1 cellular context compared by ENCODE assay signal in the genomic region with DNA sequence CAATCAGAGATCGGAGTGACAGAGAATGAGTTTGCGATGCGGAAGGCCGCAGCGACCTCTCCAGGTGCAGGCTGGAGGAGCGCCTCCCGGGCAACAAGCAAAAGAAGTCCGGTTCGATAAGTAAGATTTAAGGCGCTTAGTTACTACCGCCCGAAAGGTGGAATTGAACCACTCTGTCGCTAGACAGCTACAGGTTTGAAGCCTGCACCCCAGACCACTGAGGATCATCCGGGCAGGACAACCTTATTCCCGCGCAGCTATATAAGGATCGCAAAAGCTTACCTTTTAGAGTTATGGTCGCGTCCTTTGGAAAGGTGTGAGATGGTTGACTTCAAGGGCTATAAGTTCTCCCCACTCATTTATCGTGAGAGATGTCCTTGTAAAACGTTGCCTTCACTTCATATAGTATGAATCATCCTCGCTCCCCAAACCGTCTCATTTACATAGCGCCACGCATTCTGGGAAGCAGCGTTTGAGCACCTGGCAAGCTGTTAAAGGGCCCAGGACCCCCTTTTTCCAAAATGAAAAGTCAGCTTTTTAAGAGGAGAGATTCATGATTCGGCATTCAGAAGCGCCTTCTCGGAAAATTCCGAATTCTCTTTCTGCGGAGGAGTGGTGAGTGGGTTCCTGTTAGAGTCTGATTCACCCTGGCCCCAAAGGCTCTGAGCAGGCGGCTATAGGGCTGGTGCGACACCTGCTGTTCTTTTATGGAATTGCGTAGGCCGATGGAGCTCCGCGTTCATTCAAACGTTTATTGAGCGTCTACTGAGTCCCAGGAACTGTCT.
TF ChIP-seq lines count a peak whose summit lies in the region.

No MANE protein-coding gene starts in this region.

TF ChIP-seq in HepG2, 621 proteins besides CTCF, POLR2A, EP300 and RAD21 (continued from another document and continues in another):
- TF ChIP-seq, protein P1, sequence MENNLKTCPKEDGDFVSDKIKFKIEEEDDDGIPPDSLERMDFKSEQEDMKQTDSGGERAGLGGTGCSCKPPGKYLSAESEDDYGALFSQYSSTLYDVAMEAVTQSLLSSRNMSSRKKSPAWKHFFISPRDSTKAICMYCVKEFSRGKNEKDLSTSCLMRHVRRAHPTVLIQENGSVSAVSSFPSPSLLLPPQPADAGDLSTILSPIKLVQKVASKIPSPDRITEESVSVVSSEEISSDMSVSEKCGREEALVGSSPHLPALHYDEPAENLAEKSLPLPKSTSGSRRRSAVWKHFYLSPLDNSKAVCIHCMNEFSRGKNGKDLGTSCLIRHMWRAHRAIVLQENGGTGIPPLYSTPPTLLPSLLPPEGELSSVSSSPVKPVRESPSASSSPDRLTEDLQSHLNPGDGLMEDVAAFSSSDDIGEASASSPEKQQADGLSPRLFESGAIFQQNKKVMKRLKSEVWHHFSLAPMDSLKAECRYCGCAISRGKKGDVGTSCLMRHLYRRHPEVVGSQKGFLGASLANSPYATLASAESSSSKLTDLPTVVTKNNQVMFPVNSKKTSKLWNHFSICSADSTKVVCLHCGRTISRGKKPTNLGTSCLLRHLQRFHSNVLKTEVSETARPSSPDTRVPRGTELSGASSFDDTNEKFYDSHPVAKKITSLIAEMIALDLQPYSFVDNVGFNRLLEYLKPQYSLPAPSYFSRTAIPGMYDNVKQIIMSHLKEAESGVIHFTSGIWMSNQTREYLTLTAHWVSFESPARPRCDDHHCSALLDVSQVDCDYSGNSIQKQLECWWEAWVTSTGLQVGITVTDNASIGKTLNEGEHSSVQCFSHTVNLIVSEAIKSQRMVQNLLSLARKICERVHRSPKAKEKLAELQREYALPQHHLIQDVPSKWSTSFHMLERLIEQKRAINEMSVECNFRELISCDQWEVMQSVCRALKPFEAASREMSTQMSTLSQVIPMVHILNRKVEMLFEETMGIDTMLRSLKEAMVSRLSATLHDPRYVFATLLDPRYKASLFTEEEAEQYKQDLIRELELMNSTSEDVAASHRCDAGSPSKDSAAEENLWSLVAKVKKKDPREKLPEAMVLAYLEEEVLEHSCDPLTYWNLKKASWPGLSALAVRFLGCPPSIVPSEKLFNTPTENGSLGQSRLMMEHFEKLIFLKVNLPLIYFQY (CRISPR knock-in tag; IDR thresholded peaks at IDR 0.05; ENCODE audit: borderline replicate concordance): peak; percentile 57; the same call in 1 of the 2 replicates
- TF ChIP-seq ETV5 (CRISPR knock-in tag; IDR thresholded peaks at IDR 0.05; ENCODE audit: borderline replicate concordance): peak; percentile 64; the same call in 1 of the 2 replicates
- peak; percentile 83; the same call in 1 of the 2 replicates for TF ChIP-seq IRF2 (CRISPR knock-in tag; IDR thresholded peaks at IDR 0.05)
- TF ChIP-seq, protein P2, sequence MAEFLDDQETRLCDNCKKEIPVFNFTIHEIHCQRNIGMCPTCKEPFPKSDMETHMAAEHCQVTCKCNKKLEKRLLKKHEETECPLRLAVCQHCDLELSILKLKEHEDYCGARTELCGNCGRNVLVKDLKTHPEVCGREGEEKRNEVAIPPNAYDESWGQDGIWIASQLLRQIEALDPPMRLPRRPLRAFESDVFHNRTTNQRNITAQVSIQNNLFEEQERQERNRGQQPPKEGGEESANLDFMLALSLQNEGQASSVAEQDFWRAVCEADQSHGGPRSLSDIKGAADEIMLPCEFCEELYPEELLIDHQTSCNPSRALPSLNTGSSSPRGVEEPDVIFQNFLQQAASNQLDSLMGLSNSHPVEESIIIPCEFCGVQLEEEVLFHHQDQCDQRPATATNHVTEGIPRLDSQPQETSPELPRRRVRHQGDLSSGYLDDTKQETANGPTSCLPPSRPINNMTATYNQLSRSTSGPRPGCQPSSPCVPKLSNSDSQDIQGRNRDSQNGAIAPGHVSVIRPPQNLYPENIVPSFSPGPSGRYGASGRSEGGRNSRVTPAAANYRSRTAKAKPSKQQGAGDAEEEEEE (CRISPR knock-in tag; IDR thresholded peaks at IDR 0.05; ENCODE audit: borderline replicate concordance): 0 out of 2 replicates have a peak, but pooled peaks have one; percentile 36
- no peak for TF ChIP-seq ZNF891 (CRISPR knock-in tag; IDR thresholded peaks at IDR 0.05)
- TF ChIP-seq SP4 (CRISPR knock-in tag; IDR thresholded peaks at IDR 0.05): no peak; the same call in 1 of the 2 replicates
- TF ChIP-seq TBX2 (CRISPR knock-in tag; IDR thresholded peaks at IDR 0.05; ENCODE audit: borderline replicate concordance): peak; percentile 37; the same call in 1 of the 2 replicates
- TF ChIP-seq RBM22 (optimal IDR thresholded peaks at IDR 0.05; ENCODE audit: low read length): peak; percentile 64
- TF ChIP-seq SMC3 (IDR thresholded peaks at IDR 0.05; ENCODE audit: low read length): peak; percentile 96
- TF ChIP-seq ZNF160 (CRISPR knock-in tag; IDR thresholded peaks at IDR 0.05): peak; percentile 64; the same call in 1 of the 2 replicates
- TF ChIP-seq PPARG (CRISPR knock-in tag; conservative IDR thresholded peaks at IDR 0.05): peak; percentile 25; the same call in 1 of the 2 replicates
- TF ChIP-seq, protein P3, sequence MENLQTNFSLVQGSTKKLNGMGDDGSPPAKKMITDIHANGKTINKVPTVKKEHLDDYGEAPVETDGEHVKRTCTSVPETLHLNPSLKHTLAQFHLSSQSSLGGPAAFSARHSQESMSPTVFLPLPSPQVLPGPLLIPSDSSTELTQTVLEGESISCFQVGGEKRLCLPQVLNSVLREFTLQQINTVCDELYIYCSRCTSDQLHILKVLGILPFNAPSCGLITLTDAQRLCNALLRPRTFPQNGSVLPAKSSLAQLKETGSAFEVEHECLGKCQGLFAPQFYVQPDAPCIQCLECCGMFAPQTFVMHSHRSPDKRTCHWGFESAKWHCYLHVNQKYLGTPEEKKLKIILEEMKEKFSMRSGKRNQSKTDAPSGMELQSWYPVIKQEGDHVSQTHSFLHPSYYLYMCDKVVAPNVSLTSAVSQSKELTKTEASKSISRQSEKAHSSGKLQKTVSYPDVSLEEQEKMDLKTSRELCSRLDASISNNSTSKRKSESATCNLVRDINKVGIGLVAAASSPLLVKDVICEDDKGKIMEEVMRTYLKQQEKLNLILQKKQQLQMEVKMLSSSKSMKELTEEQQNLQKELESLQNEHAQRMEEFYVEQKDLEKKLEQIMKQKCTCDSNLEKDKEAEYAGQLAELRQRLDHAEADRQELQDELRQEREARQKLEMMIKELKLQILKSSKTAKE (CRISPR knock-in tag; IDR thresholded peaks at IDR 0.05; ENCODE audit: borderline replicate concordance): no peak
- TF ChIP-seq ZNF616 (CRISPR knock-in tag; IDR thresholded peaks at IDR 0.05; ENCODE audit: low read depth): no peak
- no peak for TF ChIP-seq SRY (CRISPR knock-in tag; IDR thresholded peaks at IDR 0.05)
- TF ChIP-seq, protein P4, sequence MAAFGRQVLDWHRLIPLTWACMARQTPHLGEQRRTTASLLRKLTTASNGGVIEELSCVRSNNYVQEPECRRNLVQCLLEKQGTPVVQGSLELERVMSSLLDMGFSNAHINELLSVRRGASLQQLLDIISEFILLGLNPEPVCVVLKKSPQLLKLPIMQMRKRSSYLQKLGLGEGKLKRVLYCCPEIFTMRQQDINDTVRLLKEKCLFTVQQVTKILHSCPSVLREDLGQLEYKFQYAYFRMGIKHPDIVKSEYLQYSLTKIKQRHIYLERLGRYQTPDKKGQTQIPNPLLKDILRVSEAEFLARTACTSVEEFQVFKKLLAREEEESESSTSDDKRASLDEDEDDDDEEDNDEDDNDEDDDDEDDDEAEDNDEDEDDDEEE (CRISPR knock-in tag; IDR thresholded peaks at IDR 0.05): no peak; the same call in 1 of the 2 replicates
- 0 out of 2 replicates have a peak, but pooled peaks have one; percentile 1 for TF ChIP-seq CREB1 (IDR thresholded peaks at IDR 0.05)
- TF ChIP-seq CREB1 (CRISPR knock-in tag; IDR thresholded peaks at IDR 0.05): peak; percentile 82
- no peak for TF ChIP-seq ZNF484 (CRISPR knock-in tag; IDR thresholded peaks at IDR 0.05; ENCODE audit: borderline replicate concordance, low read depth)
- TF ChIP-seq, protein P5, sequence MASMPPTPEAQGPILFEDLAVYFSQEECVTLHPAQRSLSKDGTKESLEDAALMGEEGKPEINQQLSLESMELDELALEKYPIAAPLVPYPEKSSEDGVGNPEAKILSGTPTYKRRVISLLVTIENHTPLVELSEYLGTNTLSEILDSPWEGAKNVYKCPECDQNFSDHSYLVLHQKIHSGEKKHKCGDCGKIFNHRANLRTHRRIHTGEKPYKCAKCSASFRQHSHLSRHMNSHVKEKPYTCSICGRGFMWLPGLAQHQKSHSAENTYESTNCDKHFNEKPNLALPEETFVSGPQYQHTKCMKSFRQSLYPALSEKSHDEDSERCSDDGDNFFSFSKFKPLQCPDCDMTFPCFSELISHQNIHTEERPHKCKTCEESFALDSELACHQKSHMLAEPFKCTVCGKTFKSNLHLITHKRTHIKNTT (CRISPR knock-in tag; IDR thresholded peaks at IDR 0.05): 0 out of 2 replicates have a peak, but pooled peaks have one; percentile 83
- no peak; the same call in 1 of the 2 replicates for TF ChIP-seq ZNF749 (CRISPR knock-in tag; IDR thresholded peaks at IDR 0.05; ENCODE audit: borderline replicate concordance)
- TF ChIP-seq SNAI1 (CRISPR knock-in tag; IDR thresholded peaks at IDR 0.05; ENCODE audit: borderline replicate concordance): no peak
- peak; percentile 43; the same call in 1 of the 2 replicates for TF ChIP-seq ARNT2 (CRISPR knock-in tag; IDR thresholded peaks at IDR 0.05; ENCODE audit: low read depth)
- TF ChIP-seq MAF1 (CRISPR knock-in tag; IDR thresholded peaks at IDR 0.05; ENCODE audit: borderline replicate concordance): peak; percentile 98
- peak; percentile 67; the same call in 1 of the 2 replicates for TF ChIP-seq KLF6 (CRISPR knock-in tag; IDR thresholded peaks at IDR 0.05)
- no peak for TF ChIP-seq JUNB (CRISPR knock-in tag; IDR thresholded peaks at IDR 0.05; ENCODE audit: borderline replicate concordance)
- no peak for TF ChIP-seq ATF7 (IDR thresholded peaks at IDR 0.05)
- TF ChIP-seq ATF7 (CRISPR knock-in tag; IDR thresholded peaks at IDR 0.05): no peak
- no peak for TF ChIP-seq POLR2G (IDR thresholded peaks at IDR 0.05; ENCODE audit: low read depth, low read length)
- TF ChIP-seq, protein P6, sequence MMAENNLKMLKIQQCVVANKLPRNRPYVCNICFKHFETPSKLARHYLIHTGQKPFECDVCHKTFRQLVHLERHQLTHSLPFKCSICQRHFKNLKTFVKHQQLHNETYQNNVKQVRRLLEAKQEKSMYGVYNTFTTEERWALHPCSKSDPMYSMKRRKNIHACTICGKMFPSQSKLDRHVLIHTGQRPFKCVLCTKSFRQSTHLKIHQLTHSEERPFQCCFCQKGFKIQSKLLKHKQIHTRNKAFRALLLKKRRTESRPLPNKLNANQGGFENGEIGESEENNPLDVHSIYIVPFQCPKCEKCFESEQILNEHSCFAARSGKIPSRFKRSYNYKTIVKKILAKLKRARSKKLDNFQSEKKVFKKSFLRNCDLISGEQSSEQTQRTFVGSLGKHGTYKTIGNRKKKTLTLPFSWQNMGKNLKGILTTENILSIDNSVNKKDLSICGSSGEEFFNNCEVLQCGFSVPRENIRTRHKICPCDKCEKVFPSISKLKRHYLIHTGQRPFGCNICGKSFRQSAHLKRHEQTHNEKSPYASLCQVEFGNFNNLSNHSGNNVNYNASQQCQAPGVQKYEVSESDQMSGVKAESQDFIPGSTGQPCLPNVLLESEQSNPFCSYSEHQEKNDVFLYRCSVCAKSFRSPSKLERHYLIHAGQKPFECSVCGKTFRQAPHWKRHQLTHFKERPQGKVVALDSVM (CRISPR knock-in tag; IDR thresholded peaks at IDR 0.05): peak; percentile 66
- no peak for TF ChIP-seq PAWR (CRISPR knock-in tag; IDR thresholded peaks at IDR 0.05; ENCODE audit: borderline replicate concordance)
- TF ChIP-seq KDM6A (CRISPR knock-in tag; IDR thresholded peaks at IDR 0.05; ENCODE audit: low read depth): no peak
- TF ChIP-seq ZNF224 (CRISPR knock-in tag; IDR thresholded peaks at IDR 0.05): peak; percentile 77; the same call in 1 of the 2 replicates
- no peak for TF ChIP-seq EEA1 (CRISPR knock-in tag; IDR thresholded peaks at IDR 0.05; ENCODE audit: borderline replicate concordance)
- no peak for TF ChIP-seq DPF2 (CRISPR knock-in tag; IDR thresholded peaks at IDR 0.05; ENCODE audit: borderline replicate concordance, low read depth)
- no peak for TF ChIP-seq ZNF737 (CRISPR knock-in tag; IDR thresholded peaks at IDR 0.05; ENCODE audit: borderline replicate concordance)
- TF ChIP-seq, protein P7, sequence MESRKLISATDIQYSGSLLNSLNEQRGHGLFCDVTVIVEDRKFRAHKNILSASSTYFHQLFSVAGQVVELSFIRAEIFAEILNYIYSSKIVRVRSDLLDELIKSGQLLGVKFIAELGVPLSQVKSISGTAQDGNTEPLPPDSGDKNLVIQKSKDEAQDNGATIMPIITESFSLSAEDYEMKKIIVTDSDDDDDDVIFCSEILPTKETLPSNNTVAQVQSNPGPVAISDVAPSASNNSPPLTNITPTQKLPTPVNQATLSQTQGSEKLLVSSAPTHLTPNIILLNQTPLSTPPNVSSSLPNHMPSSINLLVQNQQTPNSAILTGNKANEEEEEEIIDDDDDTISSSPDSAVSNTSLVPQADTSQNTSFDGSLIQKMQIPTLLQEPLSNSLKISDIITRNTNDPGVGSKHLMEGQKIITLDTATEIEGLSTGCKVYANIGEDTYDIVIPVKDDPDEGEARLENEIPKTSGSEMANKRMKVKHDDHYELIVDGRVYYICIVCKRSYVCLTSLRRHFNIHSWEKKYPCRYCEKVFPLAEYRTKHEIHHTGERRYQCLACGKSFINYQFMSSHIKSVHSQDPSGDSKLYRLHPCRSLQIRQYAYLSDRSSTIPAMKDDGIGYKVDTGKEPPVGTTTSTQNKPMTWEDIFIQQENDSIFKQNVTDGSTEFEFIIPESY (CRISPR knock-in tag; IDR thresholded peaks at IDR 0.05): peak; percentile 44; the same call in 1 of the 2 replicates
- peak; percentile 34 for TF ChIP-seq PHF5A (CRISPR knock-in tag; IDR thresholded peaks at IDR 0.05; ENCODE audit: low read depth, unreplicated experiment)
- TF ChIP-seq CBX2 (IDR thresholded peaks at IDR 0.05; ENCODE audit: low read depth, low read length): no peak
- no peak for TF ChIP-seq CBX2 (CRISPR knock-in tag; IDR thresholded peaks at IDR 0.05; ENCODE audit: low read depth)
- TF ChIP-seq ZNF772 (CRISPR knock-in tag; IDR thresholded peaks at IDR 0.05): no peak
- TF ChIP-seq ZBTB20 (CRISPR knock-in tag; IDR thresholded peaks at IDR 0.05; ENCODE audit: borderline replicate concordance, low read depth): no peak
- no peak; the same call in 1 of the 2 replicates for TF ChIP-seq ZNF552 (CRISPR knock-in tag; IDR thresholded peaks at IDR 0.05; ENCODE audit: borderline replicate concordance)
- peak; percentile 40; the same call in 1 of the 2 replicates for TF ChIP-seq MIER3 (CRISPR knock-in tag; IDR thresholded peaks at IDR 0.05; ENCODE audit: borderline replicate concordance)
- TF ChIP-seq, protein P8, sequence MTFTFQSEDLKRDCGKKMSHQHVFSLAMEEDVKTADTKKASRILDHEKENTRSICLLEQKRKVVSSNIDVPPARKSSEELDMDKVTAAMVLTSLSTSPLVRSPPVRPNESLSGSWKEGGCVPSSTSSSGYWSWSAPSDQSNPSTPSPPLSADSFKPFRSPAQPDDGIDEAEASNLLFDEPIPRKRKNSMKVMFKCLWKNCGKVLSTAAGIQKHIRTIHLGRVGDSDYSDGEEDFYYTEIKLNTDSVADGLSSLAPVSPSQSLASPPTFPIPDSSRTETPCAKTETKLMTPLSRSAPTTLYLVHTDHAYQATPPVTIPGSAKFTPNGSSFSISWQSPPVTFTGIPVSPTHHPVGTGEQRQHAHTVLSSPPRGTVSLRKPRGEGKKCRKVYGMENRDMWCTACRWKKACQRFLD (CRISPR knock-in tag; IDR thresholded peaks at IDR 0.05; ENCODE audit: borderline replicate concordance): no peak
- peak; percentile 90 for TF ChIP-seq ZEB1 (IDR thresholded peaks at IDR 0.05; ENCODE audit: insufficient replicate concordance, low read depth)
- peak; percentile 80 for TF ChIP-seq ZNF350 (CRISPR knock-in tag; IDR thresholded peaks at IDR 0.05; ENCODE audit: borderline replicate concordance, low read depth)
